ENCODE assay signal across 7 cellular contexts in the genomic region with DNA sequence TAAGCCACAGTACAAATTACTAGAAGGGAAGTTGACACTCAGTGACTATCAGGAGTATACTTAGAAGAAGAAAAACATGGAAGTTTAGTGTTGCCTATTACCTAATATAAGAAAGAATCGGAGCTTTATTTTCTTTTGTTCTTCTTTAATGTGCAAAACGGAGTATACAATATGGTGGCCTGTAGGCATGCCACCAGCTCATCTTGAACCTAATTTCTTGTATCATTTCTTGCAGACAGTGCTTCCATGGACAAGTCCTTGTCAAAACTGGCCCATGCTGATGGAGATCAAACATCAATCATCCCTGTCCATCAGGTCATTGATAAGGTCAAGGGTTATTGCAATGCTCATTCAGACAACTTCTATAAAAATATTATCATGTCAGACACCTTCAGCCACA.
"Had no signal": no experiment of that assay in that cellular context is flagged by ENCODE, and none has a peak within 500 bp of the region (broad histone marks: within the 10 kb centered on the region; RNA-seq: fewer than 3 reads in every experiment).

No MANE protein-coding gene starts in this region.

- DNase-seq: IMR-90, KBM-7, KG1 had no signal

- H3K4me3 ChIP-seq: K562 had no signal

- H3K9ac ChIP-seq: KMS-11 had no signal

- ATAC-seq: K562 had no signal

- H3K27ac ChIP-seq: HL-60, KMS-11 had no signal

- H3K4me2 ChIP-seq: KMS-11 had no signal

- FAIRE-seq: HTR-8/SVneo, K562 had no signal
